Comparison of ENCODE assay signal across 9 cellular contexts in genomic region chr15:45198337-45199135, GRCh38. TPM values are rescaled to one million over a fixed set of nuclear protein-coding genes. Genes with fewer than 3 reads are reported as not detected.
DNase-seq lines count a peak whose midpoint lies in the region; ATAC-seq and TF ChIP-seq lines count a peak whose summit lies in the region.
"Had no signal": no experiment of that assay in that cellular context is flagged by ENCODE, and none has a peak within 500 bp of the region (broad histone marks: within the 10 kb centered on the region; RNA-seq: fewer than 3 reads in every experiment).

No MANE protein-coding gene starts in this region.

- TF ChIP-seq CTCF in AG10803 (conservative IDR thresholded peaks at IDR 0.05; ENCODE audit: low read length) (peak; percentile 81), chondrocyte (IDR thresholded peaks at IDR 0.05) (peak; percentile 85)

- H3K27ac Mint-ChIP-seq in chondrocyte (ENCODE audit: unreplicated experiment): no peak overlapping the region

- H3K36me3 Mint-ChIP-seq in chondrocyte (ENCODE audit: low read depth): no peaks in the 10 kb centered on the region
- H3K36me3 Mint-ChIP-seq: activated naive CD4-positive, alpha-beta T cell treated with anti-CD3 and anti-CD28 coated beads, Interleukin-2, amount 50 U/mL, for 24 hours had no signal

- DNase-seq in AG10803 (ENCODE audit: low read depth): peak; percentile 97
- DNase-seq in NCI-H345 (lab: John Stamatoyannopoulos, UW): peak; percentile 87
- DNase-seq in activated CD4-positive, CD25-positive, alpha-beta regulatory T cell treated with anti-CD3 and anti-CD28 coated beads, Interleukin-2, amount 50 U/mL, for 72 hours: peak; percentile 93
- DNase-seq in chondrocyte (ENCODE audit: low spot score): no peak
- peak; percentile 92 to 96 for DNase-seq in left colon
- peak; percentile 76 to 97 for DNase-seq in stimulated activated CD4-positive, alpha-beta T cell treated with anti-CD3 and anti-CD28 coated beads, Interleukin-1b, Interleukin-23, amount 100 ng/mL, for 4 hours (ENCODE audit: low read depth in 2 of 2)

- ATAC-seq in GM18909 (IDR thresholded peaks at IDR 0.05; ENCODE audit: poor library complexity, unreplicated experiment) (peak; percentile 66), HG03159 (IDR thresholded peaks at IDR 0.05; ENCODE audit: unreplicated experiment) (peak; percentile 66), left colon (peak; percentile 68)

- H3K4me1 Mint-ChIP-seq in chondrocyte (ENCODE audit: low read depth): peaks cover 9% of the 10 kb centered on the region

- no peaks in the 10 kb centered on the region for H3K9me3 Mint-ChIP-seq in chondrocyte (ENCODE audit: low read depth)
- H3K9me3 Mint-ChIP-seq: activated naive CD4-positive, alpha-beta T cell treated with anti-CD3 and anti-CD28 coated beads, Interleukin-2, amount 50 U/mL, for 24 hours had no signal

- intact Hi-C loops in left colon (cut with DNase I, micrococcal nuclease): no loop called here

- H3K4me3 ChIP-seq in AG10803 (ENCODE audit: low read length): peak overlapping the region; percentile 74

- no peaks in the 10 kb centered on the region for H3K27me3 Mint-ChIP-seq in chondrocyte (ENCODE audit: low read depth)
- H3K27me3 Mint-ChIP-seq: activated naive CD4-positive, alpha-beta T cell treated with anti-CD3 and anti-CD28 coated beads, Interleukin-2, amount 50 U/mL, for 24 hours had no signal

- H3K4me3 Mint-ChIP-seq in chondrocyte (ENCODE audit: unreplicated experiment): no peak overlapping the region
- H3K4me3 Mint-ChIP-seq: activated naive CD4-positive, alpha-beta T cell treated with anti-CD3 and anti-CD28 coated beads, Interleukin-2, amount 50 U/mL, for 24 hours had no signal

RNA-seq across cellular contexts. Expression of gene SHF, which starts 10.8 kb away (rescaled TPM):
- total RNA-seq in chondrocyte (4.9 to 7.0 TPM (median 5.1 TPM) in 3 replicates), left colon (1 to 10 TPM; 5.6 to 8.3 TPM)

RNA-seq across cellular contexts. Expression of gene SLC28A2, which starts 53.5 kb away (rescaled TPM):
- total RNA-seq in chondrocyte (not detected in 3 replicates), left colon (10 to 100 TPM; 39.0 to 44.9 TPM)

Comparison
In these comparisons a context has a peak if more than half of its experiments do, and no peak if none do; other contexts are left out.
1. RNA of gene SLC28A2, which starts 53.5 kb away (total RNA-seq): 39.0 to 44.9 TPM in left colon; not detected in chondrocyte; every median in the first group is over 10 times any median in the second.
2. Peak in every context shown above with its lines, with median percentiles within 50 percentile points of each other: ATAC-seq.